In genomic region chr2:215728504-215729065, GRCh38 we compare ENCODE assay signal across 8 cellular contexts.
DNase-seq lines count a peak whose midpoint lies in the region; ATAC-seq lines count a peak whose summit lies in the region.

No MANE protein-coding gene starts in this region.

- peaks cover 0 to 4% (median 0%) of the 10 kb centered on the region in 3 donors for H3K36me3 Mint-ChIP-seq in naive thymus-derived CD8-positive, alpha-beta T cell

- POLR2A ChIA-PET in naive thymus-derived CD8-positive, alpha-beta T cell (lab: Charles Lee), result no interaction called here

- H3K9me3 Mint-ChIP-seq in naive thymus-derived CD8-positive, alpha-beta T cell, result peaks cover 0 to 10% (median 2%) of the 10 kb centered on the region in 9 donors

- H3K27me3 Mint-ChIP-seq in naive thymus-derived CD8-positive, alpha-beta T cell, result peaks cover 0 to 3% (median 0%) of the 10 kb centered on the region in 5 donors

- DNase-seq in RPMI7951 (ENCODE audit: low read depth) (peak; percentile 96), kidney glomerular epithelial cell (lab: John Stamatoyannopoulos, UW) (peak; percentile 35), D341Med (ENCODE audit: low spot score) (no peak), NCI-H1092 (lab: John Stamatoyannopoulos, UW) (no peak)
- no peak for DNase-seq in stimulated activated CD4-positive, alpha-beta T cell treated with anti-CD3 and anti-CD28 coated beads, Interleukin-2, amount 100 ng/mL, for 24 hours
- DNase-seq in naive thymus-derived CD8-positive, alpha-beta T cell, result no peak

- no peak overlapping the region for H3K4me3 Mint-ChIP-seq in naive thymus-derived CD8-positive, alpha-beta T cell

- H3K4me1 Mint-ChIP-seq in naive thymus-derived CD8-positive, alpha-beta T cell, result peaks cover 7 to 9% (median 8%) of the 10 kb centered on the region in 4 donors

- peak; percentile 90 for ATAC-seq in GM18499 (IDR thresholded peaks at IDR 0.05; ENCODE audit: insufficient read depth, unreplicated experiment)
- ATAC-seq in HG02623 (IDR thresholded peaks at IDR 0.05; ENCODE audit: unreplicated experiment), result peak; percentile 56
- no peak for ATAC-seq in naive thymus-derived CD8-positive, alpha-beta T cell

- H3K27ac Mint-ChIP-seq in naive thymus-derived CD8-positive, alpha-beta T cell, result no peak overlapping the region

Comparison
In these comparisons a context has a peak if more than half of its experiments do, and no peak if none do; other contexts are left out.
1. ATAC-seq: peak in GM18499 (single experiment) and HG02623 (single experiment); none in naive thymus-derived CD8-positive, alpha-beta T cell (0 of 2).
2. DNase-seq: peak in RPMI7951 (single experiment) and kidney glomerular epithelial cell (single experiment); none in stimulated activated CD4-positive, alpha-beta T cell treated with anti-CD3 and anti-CD28 coated beads, Interleukin-2, amount 100 ng/mL, for 24 hours (0 of 2), naive thymus-derived CD8-positive, alpha-beta T cell (0 of 10), D341Med (single experiment) and NCI-H1092 (single experiment).